In the genomic region with DNA sequence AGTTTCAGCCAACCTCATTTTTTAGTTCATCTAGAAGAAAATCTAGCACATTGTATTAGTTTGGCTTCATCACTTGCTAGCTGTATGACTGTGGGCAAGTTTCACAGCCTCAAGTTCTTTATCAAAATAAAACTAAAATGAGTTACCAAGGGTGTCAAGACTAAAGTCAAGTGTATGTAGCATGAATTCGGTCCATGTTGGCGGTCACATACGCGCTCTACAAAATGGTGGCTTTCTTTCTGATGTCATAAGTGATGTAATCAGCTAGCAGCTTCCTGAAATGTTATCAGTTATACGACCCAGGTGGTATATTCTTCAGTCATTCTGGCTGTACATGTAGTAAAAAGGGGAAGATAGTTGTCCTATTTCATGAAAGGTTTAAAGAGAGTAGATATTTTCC, we compare ENCODE assay signal across 20 cellular contexts. TPM values are rescaled to one million over a fixed set of nuclear protein-coding genes. Genes with fewer than 3 reads are reported as not detected.
DNase-seq lines count a peak whose midpoint lies in the region; ATAC-seq and TF ChIP-seq lines count a peak whose summit lies in the region.
"Had no signal": no experiment of that assay in that cellular context is flagged by ENCODE, and none has a peak within 500 bp of the region (broad histone marks: within the 10 kb centered on the region; RNA-seq: fewer than 3 reads in every experiment).

No MANE protein-coding gene starts in this region.

- H3K9me3 Mint-ChIP-seq in glutamatergic neuron (ENCODE audit: unreplicated experiment) = no peaks in the 10 kb centered on the region
- H3K9me3 Mint-ChIP-seq: CD8-positive, alpha-beta T cell; IgD-negative memory B cell had no signal

- no peak overlapping the region for H2AK9ac ChIP-seq in IMR-90 (replicated peaks; ENCODE audit: low read depth, low read length, poor library complexity)

- no peak overlapping the region for H3K56ac ChIP-seq in IMR-90 (ENCODE audit: extremely low read depth, insufficient read depth, low read length)

- peak overlapping the region; percentile 8; the same call in 1 of the 2 replicates for H3K4ac ChIP-seq in IMR-90 (ENCODE audit: low read depth, low read length)

- in situ Hi-C loops in IMR-90 (cut with MboI; ENCODE audit: low sequenced_read_pairs) = no loop called here

- H4K91ac ChIP-seq in IMR-90 (ENCODE audit: insufficient read depth, low read depth, low read length) = 0 out of 2 replicates have a peak overlapping the region, but pooled peaks have one; percentile 19

- H3K9me3 ChIP-seq in IMR-90 (ENCODE audit: control insufficient read depth, insufficient read depth, low read length) = no peaks in the 10 kb centered on the region
- no peaks in the 10 kb centered on the region for H3K9me3 ChIP-seq in smooth muscle cell (replicated peaks; ENCODE audit: low read depth)
- no peaks in the 10 kb centered on the region for H3K9me3 ChIP-seq in testis
- H3K9me3 ChIP-seq: Caco-2 had no signal

- H3K36me3 ChIP-seq in IMR-90 (ENCODE audit: control insufficient read depth, insufficient read depth, low read length) (peaks cover 12% of the 10 kb centered on the region), smooth muscle cell (ENCODE audit: low read depth) (no peaks in the 10 kb centered on the region), testis (ENCODE audit: low read depth, missing control alignments) (no peaks in the 10 kb centered on the region)

- H3K27me3 ChIP-seq in IMR-90 (ENCODE audit: control insufficient read depth, insufficient read depth, low read length) (no peaks in the 10 kb centered on the region), smooth muscle cell (ENCODE audit: low read depth) (no peaks in the 10 kb centered on the region), testis (no peaks in the 10 kb centered on the region)

- H3K4me1 ChIP-seq in IMR-90 (ENCODE audit: control insufficient read depth, insufficient read depth, low read length) (peaks cover 13% of the 10 kb centered on the region), smooth muscle cell (ENCODE audit: low read depth) (peaks cover 42% of the 10 kb centered on the region), testis (peaks cover 8% of the 10 kb centered on the region)
- H3K4me1 ChIP-seq: Caco-2 had no signal

- intact Hi-C loops in IMR-90 (cut with micrococcal nuclease) = no loop called here
- intact Hi-C loops in testis (cut with DNase I; ENCODE audit: low total_unique reads) = no loop called here

- H3K36me3 Mint-ChIP-seq in glutamatergic neuron (ENCODE audit: unreplicated experiment) = no peaks in the 10 kb centered on the region

- 0 out of 4 replicates have a peak overlapping the region, but pooled peaks of 1 of the 2 experiments have one; percentile 9 for H4K8ac ChIP-seq in IMR-90 (ENCODE audit: low read depth in 2 of 2, low read length in 2 of 2)

- TF ChIP-seq POLR2A in IMR-90 (IDR thresholded peaks at IDR 0.05; ENCODE audit: low read depth, low read length) (no peak), NB4 (IDR thresholded peaks at IDR 0.05; ENCODE audit: extremely low read depth, insufficient read length) (no peak), testis (IDR thresholded peaks at IDR 0.05) (no peak)

- no peaks in the 10 kb centered on the region for H3K27me3 Mint-ChIP-seq in glutamatergic neuron (ENCODE audit: unreplicated experiment)
- H3K27me3 Mint-ChIP-seq: B cell, IgD-negative memory B cell had no signal

- H3K9me1 ChIP-seq in IMR-90 (ENCODE audit: insufficient read depth, low read length) = peaks cover 3% of the 10 kb centered on the region; the same call in 1 of the 2 replicates

- H3K4me3 ChIP-seq in IMR-90 (ENCODE audit: insufficient read depth, low read depth, low read length) (no peak overlapping the region), NB4 (ENCODE audit: low read depth, low read length) (no peak overlapping the region), smooth muscle cell (no peak overlapping the region), testis (no peak overlapping the region)

- no peak for TF ChIP-seq CTCF in IMR-90 (conservative IDR thresholded peaks at IDR 0.05; ENCODE audit: low read depth, low read length)
- TF ChIP-seq CTCF in NB4 (IDR thresholded peaks at IDR 0.05; ENCODE audit: low read depth, low read length) = no peak
- TF ChIP-seq CTCF in glutamatergic neuron (IDR thresholded peaks at IDR 0.05; ENCODE audit: partially characterized antibody, unreplicated experiment) = no peak
- TF ChIP-seq CTCF in smooth muscle cell (IDR thresholded peaks at IDR 0.05; ENCODE audit: borderline replicate concordance, insufficient read depth, poor library complexity, severe bottlenecking) = no peak
- TF ChIP-seq CTCF in testis (IDR thresholded peaks at IDR 0.05) = no peak

- peaks cover 3 to 14% of the 10 kb centered on the region in 2 experiments; a peak in 2 of 4 replicates for H3K79me1 ChIP-seq in IMR-90 (ENCODE audit: low read depth in 1 of 2, low read length in 2 of 2)

- no peak overlapping the region for H3K9ac ChIP-seq in IMR-90 (ENCODE audit: low read depth, low read length)
- H3K9ac ChIP-seq in smooth muscle cell (ENCODE audit: low read depth) = no peak overlapping the region

- H3K27ac Mint-ChIP-seq in glutamatergic neuron (ENCODE audit: unreplicated experiment) = peak overlapping the region; percentile 14
- H3K27ac Mint-ChIP-seq: B cell; CD8-positive, alpha-beta T cell; IgD-negative memory B cell had no signal

- BruUV-seq in IMR-90 (replicated peaks; lab: Mats Ljungman, UMichigan) = no TSS peak

- WGBS in IMR-90 (ENCODE audit: extremely low coverage in 2 of 2, insufficient read length in 1 of 2), 2 experiments = no CpG with 5 or more reads among the region's 5 CpGs
- over 99% methylated on average over 5 of the region's 5 CpGs for WGBS in smooth muscle cell (ENCODE audit: low lambda C conversion rate)
- 95 to 97% methylated on average over 5 of the region's 5 CpGs for WGBS in testis, 2 donors

- TF ChIP-seq RAD21 in IMR-90 (IDR thresholded peaks at IDR 0.05; ENCODE audit: low read length) = no peak

- DNase-seq in IMR-90 (no peak), NB4 (ENCODE audit: low read depth) (peak; percentile 20), glutamatergic neuron (no peak), smooth muscle cell (lab: John Stamatoyannopoulos, UW; ENCODE audit: unreplicated experiment) (no peak), testis (no peak), NCI-H1694 (lab: John Stamatoyannopoulos, UW) (no peak)
- DNase-seq: Caco-2; CD8-positive, alpha-beta T cell; NCI-H1048; NCI-H1436 treated with DMSO at 0.1 percent for 48 hours; NCI-H2029; NCI-H446; NCI-H524 treated with DMSO at 0.1 percent for 48 hours; NCI-H774; PC-3 had no signal

- no peak overlapping the region for H3K4me2 ChIP-seq in IMR-90 (ENCODE audit: low read depth, low read length)
- peak overlapping the region; percentile 37 for H3K4me2 ChIP-seq in smooth muscle cell

- H4K5ac ChIP-seq in IMR-90 (ENCODE audit: low read depth, low read length) = peak overlapping the region; percentile 68; the same call in 1 of the 2 replicates

- H3K23ac ChIP-seq in IMR-90 (ENCODE audit: low read depth, low read length) = no peak overlapping the region

- CTCF ChIA-PET in IMR-90 (lab: Yijun Ruan, JAX) = interaction anchor here (1.0 to 1.2 kb wide), 2 partner anchors 60 to 96 kb away, joined by 3 to 6 read pairs; no protein-coding TSS in a partner anchor

- no peaks in the 10 kb centered on the region for H3K79me2 ChIP-seq in smooth muscle cell (ENCODE audit: low read depth)

- H3K18ac ChIP-seq in IMR-90 (ENCODE audit: low read depth, low read length) = peak overlapping the region; percentile 70; the same call in 1 of the 2 replicates

- H2BK15ac ChIP-seq in IMR-90 (ENCODE audit: low read depth, low read length) = no peak overlapping the region

- no peak overlapping the region for H3K4me3 Mint-ChIP-seq in glutamatergic neuron (ENCODE audit: unreplicated experiment)
- H3K4me3 Mint-ChIP-seq: B cell; CD8-positive, alpha-beta T cell; IgD-negative memory B cell had no signal

- peaks cover 44% of the 10 kb centered on the region for H3K4me1 Mint-ChIP-seq in glutamatergic neuron (ENCODE audit: low read depth, unreplicated experiment)
- H3K4me1 Mint-ChIP-seq: B cell, IgD-negative memory B cell had no signal

- H2BK20ac ChIP-seq in IMR-90 (ENCODE audit: low read depth, low read length) = peak overlapping the region; percentile 5; the same call in 1 of the 2 replicates

- H4K20me1 ChIP-seq in IMR-90 (ENCODE audit: insufficient read depth, low read length) (no peaks in the 10 kb centered on the region), smooth muscle cell (ENCODE audit: low read depth) (no peaks in the 10 kb centered on the region)

- POLR2A ChIA-PET in IMR-90 (lab: Charles Lee; ENCODE audit: unreplicated experiment) = interaction anchor here (0.6 kb wide), 1 partner anchor 655 kb away, joined by 3 read pairs; no protein-coding TSS in a partner anchor

- dilution Hi-C loops in IMR-90 (cut with HindIII; ENCODE audit: low sequenced_read_pairs, unreplicated experiment) = no loop called here

- no peak overlapping the region for H2AFZ ChIP-seq in IMR-90 (replicated peaks; ENCODE audit: low read length, poor library complexity)
- H2AFZ ChIP-seq in smooth muscle cell (ENCODE audit: low read depth) = no peak overlapping the region

- peak overlapping the region; percentile 49; the same call in 1 of the 2 replicates for H2AK5ac ChIP-seq in IMR-90 (ENCODE audit: low read depth, low read length)

- H2BK5ac ChIP-seq in IMR-90 (ENCODE audit: low read depth, low read length, poor library complexity, severe bottlenecking) = peak overlapping the region; percentile 69

- peak overlapping the region; percentile 24 for H3K14ac ChIP-seq in IMR-90 (replicated peaks; ENCODE audit: low read depth, low read length)

- H3F3A ChIP-seq in smooth muscle cell (ENCODE audit: low read depth) = peaks cover 16% of the 10 kb centered on the region

- H3K27ac ChIP-seq in IMR-90 (ENCODE audit: insufficient read depth, low read length) (no peak overlapping the region), smooth muscle cell (ENCODE audit: low read depth) (peak overlapping the region; percentile 84), testis (no peak overlapping the region)
- H3K27ac ChIP-seq: C4-2B had no signal

- ATAC-seq in IMR-90 (ENCODE audit: low read depth) = no peak
- no peak for ATAC-seq in HG02678 (IDR thresholded peaks at IDR 0.05; ENCODE audit: unreplicated experiment)
- ATAC-seq: CD8-positive, alpha-beta T cell; PC-3; SK-N-SH treated with all-trans-retinoic acid at 6 μM for 48 hours had no signal

- H2BK120ac ChIP-seq in IMR-90 (ENCODE audit: low read depth, low read length) = no peak overlapping the region

TF ChIP-seq in IMR-90, 13 proteins besides CTCF, POLR2A, EP300 and RAD21 (continues in another document):
- TF ChIP-seq BHLHE40 (IDR thresholded peaks at IDR 0.05; ENCODE audit: low read depth, low read length) (no peak), MAFK (IDR thresholded peaks at IDR 0.05; ENCODE audit: low read depth, low read length) (no peak), CHD1 (IDR thresholded peaks at IDR 0.05; ENCODE audit: low read depth, low read length) (no peak)

RNA-seq across cellular contexts. Expression of a gene that starts 50.5 kb away (rescaled TPM):
- total RNA-seq in IMR-90 (2012; rRNA removed) (9.1 and 10.6 TPM in 2 replicates), glutamatergic neuron (ENCODE audit: unreplicated experiment) (9.0 TPM), smooth muscle cell (20.4 and 21.0 TPM in 2 replicates), testis (10 to 100 TPM; 25.2 to 32.9 TPM)
- polyA plus RNA-seq in IMR-90 (2012; rRNA removed) (8.2 and 9.2 TPM in 2 replicates), smooth muscle cell (17.2 and 33.9 TPM in 2 replicates), testis (ENCODE audit: insufficient read depth, low read depth, low replicate concordance) (36.3 TPM)
- polyA plus RNA-seq in IMR-90 (2012; cell fraction: cytosol; rRNA removed) = 2.0 and 2.2 TPM in 2 replicates
- polyA plus RNA-seq in IMR-90 (2012; cell fraction: nucleus; rRNA removed; ENCODE audit: low replicate concordance) = 2.6 and 12.8 TPM in 2 replicates
